Comparison of ENCODE assay signal across 1 cellular context in the genomic region with DNA sequence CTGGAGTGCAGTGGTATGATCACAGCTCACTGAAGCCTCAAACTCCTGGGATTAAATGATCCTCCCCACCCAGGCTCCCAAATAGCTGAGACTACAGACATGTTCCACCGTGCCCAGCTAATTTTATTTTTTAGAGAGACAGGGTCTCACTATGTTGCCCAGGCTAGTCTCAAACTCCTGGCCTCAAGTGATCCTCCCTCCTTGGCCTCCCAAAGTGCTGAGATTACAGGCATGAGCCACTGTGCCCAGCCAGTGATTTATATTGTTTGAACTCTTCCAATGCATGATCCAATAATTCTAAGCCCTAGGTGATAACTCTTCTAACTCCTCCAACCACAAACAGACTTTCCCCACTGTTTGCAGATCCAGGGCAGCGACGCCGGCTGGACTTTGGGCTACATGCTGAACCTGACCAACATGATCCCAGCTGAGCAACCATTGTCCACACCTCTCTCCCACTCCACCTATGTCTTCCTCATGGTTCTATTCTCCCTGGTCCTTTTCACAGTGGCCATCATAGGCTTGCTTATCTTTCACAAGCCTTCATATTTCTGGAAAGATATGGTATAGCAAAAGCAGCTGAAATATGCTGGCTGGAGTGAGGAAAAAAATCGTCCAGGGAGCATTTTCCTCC.
A peak's percentile ranks its signal among the peaks of the same experiment; 100 is the strongest.
TF ChIP-seq lines count a peak whose summit lies in the region.

No MANE protein-coding gene starts in this region.

TF ChIP-seq in HepG2, 621 proteins besides CTCF, POLR2A, EP300 and RAD21 (continued from another document and continues in another):
- TF ChIP-seq, protein P1, sequence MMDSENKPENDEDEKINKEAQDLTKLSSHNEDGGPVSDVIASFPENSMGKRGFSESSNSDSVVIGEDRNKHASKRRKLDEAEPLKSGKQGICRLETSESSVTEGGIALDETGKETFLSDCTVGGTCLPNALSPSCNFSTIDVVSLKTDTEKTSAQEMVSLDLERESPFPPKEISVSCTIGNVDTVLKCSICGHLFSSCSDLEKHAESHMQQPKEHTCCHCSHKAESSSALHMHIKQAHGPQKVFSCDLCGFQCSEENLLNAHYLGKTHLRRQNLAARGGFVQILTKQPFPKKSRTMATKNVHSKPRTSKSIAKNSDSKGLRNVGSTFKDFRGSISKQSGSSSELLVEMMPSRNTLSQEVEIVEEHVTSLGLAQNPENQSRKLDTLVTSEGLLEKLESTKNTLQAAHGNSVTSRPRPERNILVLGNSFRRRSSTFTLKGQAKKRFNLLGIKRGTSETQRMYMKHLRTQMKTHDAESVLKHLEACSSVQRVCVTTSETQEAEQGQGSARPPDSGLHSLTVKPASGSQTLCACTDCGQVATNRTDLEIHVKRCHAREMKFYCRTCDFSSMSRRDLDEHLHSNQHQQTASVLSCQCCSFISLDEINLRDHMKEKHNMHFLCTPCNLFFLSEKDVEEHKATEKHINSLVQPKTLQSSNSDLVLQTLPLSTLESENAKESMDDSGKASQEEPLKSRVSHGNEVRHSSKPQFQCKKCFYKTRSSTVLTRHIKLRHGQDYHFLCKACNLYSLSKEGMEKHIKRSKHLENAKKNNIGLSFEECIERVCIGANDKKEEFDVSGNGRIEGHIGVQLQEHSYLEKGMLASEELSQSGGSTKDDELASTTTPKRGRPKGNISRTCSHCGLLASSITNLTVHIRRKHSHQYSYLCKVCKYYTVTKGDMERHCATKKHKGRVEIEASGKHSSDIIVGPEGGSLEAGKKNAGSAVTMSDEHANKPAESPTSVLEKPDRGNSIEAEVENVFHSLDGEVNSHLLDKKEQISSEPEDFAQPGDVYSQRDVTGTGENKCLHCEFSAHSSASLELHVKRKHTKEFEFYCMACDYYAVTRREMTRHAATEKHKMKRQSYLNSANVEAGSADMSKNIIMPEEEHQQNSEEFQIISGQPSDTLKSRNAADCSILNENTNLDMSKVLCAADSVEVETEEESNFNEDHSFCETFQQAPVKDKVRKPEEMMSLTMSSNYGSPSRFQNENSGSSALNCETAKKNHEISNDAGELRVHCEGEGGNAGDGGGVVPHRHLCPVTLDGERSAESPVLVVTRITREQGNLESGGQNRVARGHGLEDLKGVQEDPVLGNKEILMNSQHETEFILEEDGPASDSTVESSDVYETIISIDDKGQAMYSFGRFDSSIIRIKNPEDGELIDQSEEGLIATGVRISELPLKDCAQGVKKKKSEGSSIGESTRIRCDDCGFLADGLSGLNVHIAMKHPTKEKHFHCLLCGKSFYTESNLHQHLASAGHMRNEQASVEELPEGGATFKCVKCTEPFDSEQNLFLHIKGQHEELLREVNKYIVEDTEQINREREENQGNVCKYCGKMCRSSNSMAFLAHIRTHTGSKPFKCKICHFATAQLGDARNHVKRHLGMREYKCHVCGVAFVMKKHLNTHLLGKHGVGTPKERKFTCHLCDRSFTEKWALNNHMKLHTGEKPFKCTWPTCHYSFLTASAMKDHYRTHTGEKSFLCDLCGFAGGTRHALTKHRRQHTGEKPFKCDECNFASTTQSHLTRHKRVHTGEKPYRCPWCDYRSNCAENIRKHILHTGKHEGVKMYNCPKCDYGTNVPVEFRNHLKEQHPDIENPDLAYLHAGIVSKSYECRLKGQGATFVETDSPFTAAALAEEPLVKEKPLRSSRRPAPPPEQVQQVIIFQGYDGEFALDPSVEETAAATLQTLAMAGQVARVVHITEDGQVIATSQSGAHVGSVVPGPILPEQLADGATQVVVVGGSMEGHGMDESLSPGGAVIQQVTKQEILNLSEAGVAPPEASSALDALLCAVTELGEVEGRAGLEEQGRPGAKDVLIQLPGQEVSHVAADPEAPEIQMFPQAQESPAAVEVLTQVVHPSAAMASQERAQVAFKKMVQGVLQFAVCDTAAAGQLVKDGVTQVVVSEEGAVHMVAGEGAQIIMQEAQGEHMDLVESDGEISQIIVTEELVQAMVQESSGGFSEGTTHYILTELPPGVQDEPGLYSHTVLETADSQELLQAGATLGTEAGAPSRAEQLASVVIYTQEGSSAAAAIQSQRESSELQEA (CRISPR knock-in tag; IDR thresholded peaks at IDR 0.05; ENCODE audit: not compliant biosample characterization): no peak
- TF ChIP-seq JUNB (CRISPR knock-in tag; IDR thresholded peaks at IDR 0.05; ENCODE audit: borderline replicate concordance): no peak
- TF ChIP-seq ZNF788 (CRISPR knock-in tag; IDR thresholded peaks at IDR 0.05; ENCODE audit: borderline replicate concordance): peak; percentile 28; the same call in 1 of the 2 replicates
- no peak for TF ChIP-seq YEATS4 (CRISPR knock-in tag; IDR thresholded peaks at IDR 0.05; ENCODE audit: borderline replicate concordance)
- TF ChIP-seq, protein P2, sequence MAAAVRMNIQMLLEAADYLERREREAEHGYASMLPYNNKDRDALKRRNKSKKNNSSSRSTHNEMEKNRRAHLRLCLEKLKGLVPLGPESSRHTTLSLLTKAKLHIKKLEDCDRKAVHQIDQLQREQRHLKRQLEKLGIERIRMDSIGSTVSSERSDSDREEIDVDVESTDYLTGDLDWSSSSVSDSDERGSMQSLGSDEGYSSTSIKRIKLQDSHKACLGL (CRISPR knock-in tag; IDR thresholded peaks at IDR 0.05): no peak
- TF ChIP-seq DNMT1 (CRISPR knock-in tag; IDR thresholded peaks at IDR 0.05): no peak
- TF ChIP-seq, protein P3, sequence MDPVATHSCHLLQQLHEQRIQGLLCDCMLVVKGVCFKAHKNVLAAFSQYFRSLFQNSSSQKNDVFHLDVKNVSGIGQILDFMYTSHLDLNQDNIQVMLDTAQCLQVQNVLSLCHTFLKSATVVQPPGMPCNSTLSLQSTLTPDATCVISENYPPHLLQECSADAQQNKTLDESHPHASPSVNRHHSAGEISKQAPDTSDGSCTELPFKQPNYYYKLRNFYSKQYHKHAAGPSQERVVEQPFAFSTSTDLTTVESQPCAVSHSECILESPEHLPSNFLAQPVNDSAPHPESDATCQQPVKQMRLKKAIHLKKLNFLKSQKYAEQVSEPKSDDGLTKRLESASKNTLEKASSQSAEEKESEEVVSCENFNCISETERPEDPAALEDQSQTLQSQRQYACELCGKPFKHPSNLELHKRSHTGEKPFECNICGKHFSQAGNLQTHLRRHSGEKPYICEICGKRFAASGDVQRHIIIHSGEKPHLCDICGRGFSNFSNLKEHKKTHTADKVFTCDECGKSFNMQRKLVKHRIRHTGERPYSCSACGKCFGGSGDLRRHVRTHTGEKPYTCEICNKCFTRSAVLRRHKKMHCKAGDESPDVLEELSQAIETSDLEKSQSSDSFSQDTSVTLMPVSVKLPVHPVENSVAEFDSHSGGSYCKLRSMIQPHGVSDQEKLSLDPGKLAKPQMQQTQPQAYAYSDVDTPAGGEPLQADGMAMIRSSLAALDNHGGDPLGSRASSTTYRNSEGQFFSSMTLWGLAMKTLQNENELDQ (CRISPR knock-in tag; IDR thresholded peaks at IDR 0.05; ENCODE audit: borderline replicate concordance): no peak
- TF ChIP-seq, protein P4, sequence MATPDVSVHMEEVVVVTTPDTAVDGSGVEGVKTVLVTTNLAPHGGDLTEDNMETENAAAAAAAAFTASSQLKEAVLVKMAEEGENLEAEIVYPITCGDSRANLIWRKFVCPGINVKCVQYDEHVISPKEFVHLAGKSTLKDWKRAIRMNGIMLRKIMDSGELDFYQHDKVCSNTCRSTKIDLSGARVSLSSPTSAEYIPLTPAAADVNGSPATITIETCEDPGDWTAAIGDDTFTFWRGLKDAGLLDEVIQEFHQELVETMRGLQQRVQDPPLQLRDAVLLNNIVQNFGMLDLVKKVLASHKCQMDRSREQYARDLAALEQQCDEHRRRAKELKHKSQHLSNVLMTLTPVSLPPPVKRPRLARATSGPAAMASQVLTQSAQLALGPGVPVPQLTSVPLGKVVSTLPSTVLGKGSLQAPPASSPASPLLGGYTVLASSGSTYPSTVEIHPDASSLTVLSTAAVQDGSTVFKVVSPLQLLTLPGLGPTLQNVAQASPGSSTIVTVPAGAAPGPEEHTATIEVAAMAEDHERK (CRISPR knock-in tag; IDR thresholded peaks at IDR 0.05; ENCODE audit: low read depth): no peak
- TF ChIP-seq, protein P5, sequence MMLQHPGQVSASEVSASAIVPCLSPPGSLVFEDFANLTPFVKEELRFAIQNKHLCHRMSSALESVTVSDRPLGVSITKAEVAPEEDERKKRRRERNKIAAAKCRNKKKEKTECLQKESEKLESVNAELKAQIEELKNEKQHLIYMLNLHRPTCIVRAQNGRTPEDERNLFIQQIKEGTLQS (CRISPR knock-in tag; IDR thresholded peaks at IDR 0.05): no peak
- no peak for TF ChIP-seq ZNF160 (CRISPR knock-in tag; IDR thresholded peaks at IDR 0.05)
- TF ChIP-seq, protein P6, sequence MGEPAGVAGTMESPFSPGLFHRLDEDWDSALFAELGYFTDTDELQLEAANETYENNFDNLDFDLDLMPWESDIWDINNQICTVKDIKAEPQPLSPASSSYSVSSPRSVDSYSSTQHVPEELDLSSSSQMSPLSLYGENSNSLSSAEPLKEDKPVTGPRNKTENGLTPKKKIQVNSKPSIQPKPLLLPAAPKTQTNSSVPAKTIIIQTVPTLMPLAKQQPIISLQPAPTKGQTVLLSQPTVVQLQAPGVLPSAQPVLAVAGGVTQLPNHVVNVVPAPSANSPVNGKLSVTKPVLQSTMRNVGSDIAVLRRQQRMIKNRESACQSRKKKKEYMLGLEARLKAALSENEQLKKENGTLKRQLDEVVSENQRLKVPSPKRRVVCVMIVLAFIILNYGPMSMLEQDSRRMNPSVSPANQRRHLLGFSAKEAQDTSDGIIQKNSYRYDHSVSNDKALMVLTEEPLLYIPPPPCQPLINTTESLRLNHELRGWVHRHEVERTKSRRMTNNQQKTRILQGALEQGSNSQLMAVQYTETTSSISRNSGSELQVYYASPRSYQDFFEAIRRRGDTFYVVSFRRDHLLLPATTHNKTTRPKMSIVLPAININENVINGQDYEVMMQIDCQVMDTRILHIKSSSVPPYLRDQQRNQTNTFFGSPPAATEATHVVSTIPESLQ (CRISPR knock-in tag; conservative IDR thresholded peaks at IDR 0.05): no peak
- no peak for TF ChIP-seq JARID2 (CRISPR knock-in tag; IDR thresholded peaks at IDR 0.05; ENCODE audit: insufficient replicate concordance)
- no peak for TF ChIP-seq ZBTB7B (CRISPR knock-in tag; IDR thresholded peaks at IDR 0.05)
- TF ChIP-seq ATAD3A (CRISPR knock-in tag; IDR thresholded peaks at IDR 0.05): no peak
- no peak for TF ChIP-seq ZNF75D (CRISPR knock-in tag; IDR thresholded peaks at IDR 0.05; ENCODE audit: borderline replicate concordance)
- no peak for TF ChIP-seq JUN (CRISPR knock-in tag; IDR thresholded peaks at IDR 0.05)
- TF ChIP-seq MXI1 (IDR thresholded peaks at IDR 0.05; ENCODE audit: borderline replicate concordance, low read depth, low read length): no peak
- TF ChIP-seq, protein P7, sequence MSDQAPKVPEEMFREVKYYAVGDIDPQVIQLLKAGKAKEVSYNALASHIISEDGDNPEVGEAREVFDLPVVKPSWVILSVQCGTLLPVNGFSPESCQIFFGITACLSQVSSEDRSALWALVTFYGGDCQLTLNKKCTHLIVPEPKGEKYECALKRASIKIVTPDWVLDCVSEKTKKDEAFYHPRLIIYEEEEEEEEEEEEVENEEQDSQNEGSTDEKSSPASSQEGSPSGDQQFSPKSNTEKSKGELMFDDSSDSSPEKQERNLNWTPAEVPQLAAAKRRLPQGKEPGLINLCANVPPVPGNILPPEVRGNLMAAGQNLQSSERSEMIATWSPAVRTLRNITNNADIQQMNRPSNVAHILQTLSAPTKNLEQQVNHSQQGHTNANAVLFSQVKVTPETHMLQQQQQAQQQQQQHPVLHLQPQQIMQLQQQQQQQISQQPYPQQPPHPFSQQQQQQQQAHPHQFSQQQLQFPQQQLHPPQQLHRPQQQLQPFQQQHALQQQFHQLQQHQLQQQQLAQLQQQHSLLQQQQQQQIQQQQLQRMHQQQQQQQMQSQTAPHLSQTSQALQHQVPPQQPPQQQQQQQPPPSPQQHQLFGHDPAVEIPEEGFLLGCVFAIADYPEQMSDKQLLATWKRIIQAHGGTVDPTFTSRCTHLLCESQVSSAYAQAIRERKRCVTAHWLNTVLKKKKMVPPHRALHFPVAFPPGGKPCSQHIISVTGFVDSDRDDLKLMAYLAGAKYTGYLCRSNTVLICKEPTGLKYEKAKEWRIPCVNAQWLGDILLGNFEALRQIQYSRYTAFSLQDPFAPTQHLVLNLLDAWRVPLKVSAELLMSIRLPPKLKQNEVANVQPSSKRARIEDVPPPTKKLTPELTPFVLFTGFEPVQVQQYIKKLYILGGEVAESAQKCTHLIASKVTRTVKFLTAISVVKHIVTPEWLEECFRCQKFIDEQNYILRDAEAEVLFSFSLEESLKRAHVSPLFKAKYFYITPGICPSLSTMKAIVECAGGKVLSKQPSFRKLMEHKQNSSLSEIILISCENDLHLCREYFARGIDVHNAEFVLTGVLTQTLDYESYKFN (CRISPR knock-in tag; conservative IDR thresholded peaks at IDR 0.05): peak; percentile 74
- TF ChIP-seq, protein P8, sequence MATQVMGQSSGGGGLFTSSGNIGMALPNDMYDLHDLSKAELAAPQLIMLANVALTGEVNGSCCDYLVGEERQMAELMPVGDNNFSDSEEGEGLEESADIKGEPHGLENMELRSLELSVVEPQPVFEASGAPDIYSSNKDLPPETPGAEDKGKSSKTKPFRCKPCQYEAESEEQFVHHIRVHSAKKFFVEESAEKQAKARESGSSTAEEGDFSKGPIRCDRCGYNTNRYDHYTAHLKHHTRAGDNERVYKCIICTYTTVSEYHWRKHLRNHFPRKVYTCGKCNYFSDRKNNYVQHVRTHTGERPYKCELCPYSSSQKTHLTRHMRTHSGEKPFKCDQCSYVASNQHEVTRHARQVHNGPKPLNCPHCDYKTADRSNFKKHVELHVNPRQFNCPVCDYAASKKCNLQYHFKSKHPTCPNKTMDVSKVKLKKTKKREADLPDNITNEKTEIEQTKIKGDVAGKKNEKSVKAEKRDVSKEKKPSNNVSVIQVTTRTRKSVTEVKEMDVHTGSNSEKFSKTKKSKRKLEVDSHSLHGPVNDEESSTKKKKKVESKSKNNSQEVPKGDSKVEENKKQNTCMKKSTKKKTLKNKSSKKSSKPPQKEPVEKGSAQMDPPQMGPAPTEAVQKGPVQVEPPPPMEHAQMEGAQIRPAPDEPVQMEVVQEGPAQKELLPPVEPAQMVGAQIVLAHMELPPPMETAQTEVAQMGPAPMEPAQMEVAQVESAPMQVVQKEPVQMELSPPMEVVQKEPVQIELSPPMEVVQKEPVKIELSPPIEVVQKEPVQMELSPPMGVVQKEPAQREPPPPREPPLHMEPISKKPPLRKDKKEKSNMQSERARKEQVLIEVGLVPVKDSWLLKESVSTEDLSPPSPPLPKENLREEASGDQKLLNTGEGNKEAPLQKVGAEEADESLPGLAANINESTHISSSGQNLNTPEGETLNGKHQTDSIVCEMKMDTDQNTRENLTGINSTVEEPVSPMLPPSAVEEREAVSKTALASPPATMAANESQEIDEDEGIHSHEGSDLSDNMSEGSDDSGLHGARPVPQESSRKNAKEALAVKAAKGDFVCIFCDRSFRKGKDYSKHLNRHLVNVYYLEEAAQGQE (IDR thresholded peaks at IDR 0.05; ENCODE audit: borderline replicate concordance in 1 of 2, low read depth in 1 of 2, low read length in 2 of 2): no peak
- no peak for TF ChIP-seq SALL2 (CRISPR knock-in tag; IDR thresholded peaks at IDR 0.05)
- TF ChIP-seq ZFP36 (IDR thresholded peaks at IDR 0.05; ENCODE audit: borderline replicate concordance, low read depth, low read length, partially characterized antibody): no peak
- TF ChIP-seq ZEB1 (IDR thresholded peaks at IDR 0.05; ENCODE audit: insufficient replicate concordance, low read depth): no peak
- TF ChIP-seq, protein P9, sequence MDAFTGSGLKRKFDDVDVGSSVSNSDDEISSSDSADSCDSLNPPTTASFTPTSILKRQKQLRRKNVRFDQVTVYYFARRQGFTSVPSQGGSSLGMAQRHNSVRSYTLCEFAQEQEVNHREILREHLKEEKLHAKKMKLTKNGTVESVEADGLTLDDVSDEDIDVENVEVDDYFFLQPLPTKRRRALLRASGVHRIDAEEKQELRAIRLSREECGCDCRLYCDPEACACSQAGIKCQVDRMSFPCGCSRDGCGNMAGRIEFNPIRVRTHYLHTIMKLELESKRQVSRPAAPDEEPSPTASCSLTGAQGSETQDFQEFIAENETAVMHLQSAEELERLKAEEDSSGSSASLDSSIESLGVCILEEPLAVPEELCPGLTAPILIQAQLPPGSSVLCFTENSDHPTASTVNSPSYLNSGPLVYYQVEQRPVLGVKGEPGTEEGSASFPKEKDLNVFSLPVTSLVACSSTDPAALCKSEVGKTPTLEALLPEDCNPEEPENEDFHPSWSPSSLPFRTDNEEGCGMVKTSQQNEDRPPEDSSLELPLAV (CRISPR knock-in tag; conservative IDR thresholded peaks at IDR 0.05; ENCODE audit: low read depth): no peak
- no peak for TF ChIP-seq ATM (IDR thresholded peaks at IDR 0.05; ENCODE audit: borderline replicate concordance)
- TF ChIP-seq ZBTB3 (CRISPR knock-in tag; IDR thresholded peaks at IDR 0.05; ENCODE audit: borderline replicate concordance, low read depth): no peak
